Comparison of ENCODE assay signal across 5 cellular contexts in genomic region chr4:61319156-61319555, GRCh38.
"Had no signal": no experiment of that assay in that cellular context is flagged by ENCODE, and none has a peak within 500 bp of the region (broad histone marks: within the 10 kb centered on the region; RNA-seq: fewer than 3 reads in every experiment).

No MANE protein-coding gene starts in this region.

- ATAC-seq: GM23338, K562 had no signal

- DNase-seq: H9, HCEC 1CT, IMR-90 had no signal

- H3K4me3 ChIP-seq: GM23338, K562 had no signal

- H3K4me3 Mint-ChIP-seq: GM23338, H9 had no signal

- H3K27ac Mint-ChIP-seq: GM23338, H9 had no signal
